1 cellular context compared by ENCODE assay signal in the genomic region with DNA sequence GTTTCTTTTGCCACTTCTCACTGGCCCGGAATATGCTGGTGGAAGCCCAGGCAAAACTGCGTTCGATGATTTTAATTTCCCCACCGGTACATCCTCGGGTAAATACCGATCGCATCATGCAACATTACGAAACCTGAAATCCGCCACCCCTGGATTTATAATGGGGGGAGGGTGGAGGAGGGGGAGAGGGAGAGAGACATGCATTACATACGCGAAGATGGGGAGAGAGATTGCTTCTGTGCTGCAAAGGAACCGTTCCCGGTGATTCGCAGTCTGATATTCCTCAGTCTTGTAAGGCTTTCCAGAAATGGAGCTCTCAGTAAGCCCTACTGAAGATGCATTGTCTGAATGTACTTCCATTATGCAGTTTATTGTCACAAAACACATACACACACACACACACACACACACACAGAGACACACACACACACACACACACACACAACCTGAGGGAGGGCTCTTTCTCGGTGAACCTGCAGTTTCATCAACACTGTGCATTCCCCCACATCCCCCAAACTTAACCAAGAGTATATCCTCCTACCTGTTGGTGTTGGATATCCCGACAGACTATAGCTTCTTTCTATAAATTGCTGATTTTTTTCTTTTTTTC.
A peak's percentile ranks its signal among the peaks of the same experiment; 100 is the strongest.
TF ChIP-seq lines count a peak whose summit lies in the region.

No MANE protein-coding gene starts in this region.

TF ChIP-seq in K562, 482 proteins besides CTCF, POLR2A, EP300 and RAD21 (continued from another document and continues in another):
- TF ChIP-seq CCNT2 (IDR thresholded peaks at IDR 0.05; ENCODE audit: borderline replicate concordance, extremely low read depth, insufficient read length, low read depth, low read length) (peak; percentile 14), PML (IDR thresholded peaks at IDR 0.05; ENCODE audit: low read length) (no peak), UBTF (IDR thresholded peaks at IDR 0.05; ENCODE audit: borderline replicate concordance in 1 of 2, low read depth in 2 of 2, low read length in 2 of 2) (no peak), GABPA (tag; conservative IDR thresholded peaks at IDR 0.05; ENCODE audit: low read depth) (no peak), CHD1 (IDR thresholded peaks at IDR 0.05; ENCODE audit: low read length) (no peak), HDAC8 (tag; IDR thresholded peaks at IDR 0.05) (no peak), DPF2 (IDR thresholded peaks at IDR 0.05) (peak; percentile 55; the same call in 1 of the 2 replicates), ZC3H8 (IDR thresholded peaks at IDR 0.05) (no peak), EWSR1 (IDR thresholded peaks at IDR 0.05; ENCODE audit: borderline replicate concordance, low read depth, partially characterized antibody) (no peak), ZMIZ1 (IDR thresholded peaks at IDR 0.05; ENCODE audit: low read depth in 2 of 2, low read length in 2 of 2) (no peak), BCOR (IDR thresholded peaks at IDR 0.05) (no peak), FIP1L1 (IDR thresholded peaks at IDR 0.05; ENCODE audit: low read depth, low read length, poor library complexity, severe bottlenecking) (no peak), ZBTB8A (IDR thresholded peaks at IDR 0.05; ENCODE audit: partially characterized antibody) (no peak), THAP12 (CRISPR knock-in tag; IDR thresholded peaks at IDR 0.05) (no peak), ZNF146 (CRISPR knock-in tag; IDR thresholded peaks at IDR 0.05; ENCODE audit: unreplicated experiment) (no peak), THRAP3 (IDR thresholded peaks at IDR 0.05; ENCODE audit: borderline replicate concordance) (peak; percentile 84; the same call in 1 of the 2 replicates), SIRT6 (IDR thresholded peaks at IDR 0.05; ENCODE audit: low read depth, low read length) (no peak), JUND (IDR thresholded peaks at IDR 0.05; ENCODE audit: borderline replicate concordance, low read depth, low read length) (no peak), JUND (tag; IDR thresholded peaks at IDR 0.05; ENCODE audit: borderline replicate concordance, low read depth, low read length) (no peak), CEBPG (CRISPR knock-in tag; IDR thresholded peaks at IDR 0.05) (peak; percentile 41; the same call in 1 of the 2 replicates), CEBPG (tag; conservative IDR thresholded peaks at IDR 0.05 in 1 of 2, IDR thresholded peaks at IDR 0.05 in 1 of 2) (no peak), TOE1 (IDR thresholded peaks at IDR 0.05; ENCODE audit: borderline replicate concordance) (peak; percentile 33; the same call in 1 of the 2 replicates), TOE1 (CRISPR knock-in tag; IDR thresholded peaks at IDR 0.05; ENCODE audit: borderline replicate concordance, low read depth) (no peak), GTF3C2 (IDR thresholded peaks at IDR 0.05; ENCODE audit: borderline replicate concordance, extremely low read depth, insufficient read length) (no peak), PURB (CRISPR knock-in tag; IDR thresholded peaks at IDR 0.05; ENCODE audit: low read depth) (no peak)
- TF ChIP-seq, protein P1, sequence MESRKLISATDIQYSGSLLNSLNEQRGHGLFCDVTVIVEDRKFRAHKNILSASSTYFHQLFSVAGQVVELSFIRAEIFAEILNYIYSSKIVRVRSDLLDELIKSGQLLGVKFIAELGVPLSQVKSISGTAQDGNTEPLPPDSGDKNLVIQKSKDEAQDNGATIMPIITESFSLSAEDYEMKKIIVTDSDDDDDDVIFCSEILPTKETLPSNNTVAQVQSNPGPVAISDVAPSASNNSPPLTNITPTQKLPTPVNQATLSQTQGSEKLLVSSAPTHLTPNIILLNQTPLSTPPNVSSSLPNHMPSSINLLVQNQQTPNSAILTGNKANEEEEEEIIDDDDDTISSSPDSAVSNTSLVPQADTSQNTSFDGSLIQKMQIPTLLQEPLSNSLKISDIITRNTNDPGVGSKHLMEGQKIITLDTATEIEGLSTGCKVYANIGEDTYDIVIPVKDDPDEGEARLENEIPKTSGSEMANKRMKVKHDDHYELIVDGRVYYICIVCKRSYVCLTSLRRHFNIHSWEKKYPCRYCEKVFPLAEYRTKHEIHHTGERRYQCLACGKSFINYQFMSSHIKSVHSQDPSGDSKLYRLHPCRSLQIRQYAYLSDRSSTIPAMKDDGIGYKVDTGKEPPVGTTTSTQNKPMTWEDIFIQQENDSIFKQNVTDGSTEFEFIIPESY (CRISPR knock-in tag; IDR thresholded peaks at IDR 0.05) = 0 out of 2 replicates have a peak, but pooled peaks have one; percentile 41
- TF ChIP-seq, protein P2, sequence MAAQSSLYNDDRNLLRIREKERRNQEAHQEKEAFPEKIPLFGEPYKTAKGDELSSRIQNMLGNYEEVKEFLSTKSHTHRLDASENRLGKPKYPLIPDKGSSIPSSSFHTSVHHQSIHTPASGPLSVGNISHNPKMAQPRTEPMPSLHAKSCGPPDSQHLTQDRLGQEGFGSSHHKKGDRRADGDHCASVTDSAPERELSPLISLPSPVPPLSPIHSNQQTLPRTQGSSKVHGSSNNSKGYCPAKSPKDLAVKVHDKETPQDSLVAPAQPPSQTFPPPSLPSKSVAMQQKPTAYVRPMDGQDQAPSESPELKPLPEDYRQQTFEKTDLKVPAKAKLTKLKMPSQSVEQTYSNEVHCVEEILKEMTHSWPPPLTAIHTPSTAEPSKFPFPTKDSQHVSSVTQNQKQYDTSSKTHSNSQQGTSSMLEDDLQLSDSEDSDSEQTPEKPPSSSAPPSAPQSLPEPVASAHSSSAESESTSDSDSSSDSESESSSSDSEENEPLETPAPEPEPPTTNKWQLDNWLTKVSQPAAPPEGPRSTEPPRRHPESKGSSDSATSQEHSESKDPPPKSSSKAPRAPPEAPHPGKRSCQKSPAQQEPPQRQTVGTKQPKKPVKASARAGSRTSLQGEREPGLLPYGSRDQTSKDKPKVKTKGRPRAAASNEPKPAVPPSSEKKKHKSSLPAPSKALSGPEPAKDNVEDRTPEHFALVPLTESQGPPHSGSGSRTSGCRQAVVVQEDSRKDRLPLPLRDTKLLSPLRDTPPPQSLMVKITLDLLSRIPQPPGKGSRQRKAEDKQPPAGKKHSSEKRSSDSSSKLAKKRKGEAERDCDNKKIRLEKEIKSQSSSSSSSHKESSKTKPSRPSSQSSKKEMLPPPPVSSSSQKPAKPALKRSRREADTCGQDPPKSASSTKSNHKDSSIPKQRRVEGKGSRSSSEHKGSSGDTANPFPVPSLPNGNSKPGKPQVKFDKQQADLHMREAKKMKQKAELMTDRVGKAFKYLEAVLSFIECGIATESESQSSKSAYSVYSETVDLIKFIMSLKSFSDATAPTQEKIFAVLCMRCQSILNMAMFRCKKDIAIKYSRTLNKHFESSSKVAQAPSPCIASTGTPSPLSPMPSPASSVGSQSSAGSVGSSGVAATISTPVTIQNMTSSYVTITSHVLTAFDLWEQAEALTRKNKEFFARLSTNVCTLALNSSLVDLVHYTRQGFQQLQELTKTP (IDR thresholded peaks at IDR 0.05; ENCODE audit: low read depth in 1 of 2, partially characterized antibody in 2 of 2) = peak in 1 of 2 experiments; percentile 40
